Comparison of ENCODE assay signal across 8 cellular contexts in the genomic region with DNA sequence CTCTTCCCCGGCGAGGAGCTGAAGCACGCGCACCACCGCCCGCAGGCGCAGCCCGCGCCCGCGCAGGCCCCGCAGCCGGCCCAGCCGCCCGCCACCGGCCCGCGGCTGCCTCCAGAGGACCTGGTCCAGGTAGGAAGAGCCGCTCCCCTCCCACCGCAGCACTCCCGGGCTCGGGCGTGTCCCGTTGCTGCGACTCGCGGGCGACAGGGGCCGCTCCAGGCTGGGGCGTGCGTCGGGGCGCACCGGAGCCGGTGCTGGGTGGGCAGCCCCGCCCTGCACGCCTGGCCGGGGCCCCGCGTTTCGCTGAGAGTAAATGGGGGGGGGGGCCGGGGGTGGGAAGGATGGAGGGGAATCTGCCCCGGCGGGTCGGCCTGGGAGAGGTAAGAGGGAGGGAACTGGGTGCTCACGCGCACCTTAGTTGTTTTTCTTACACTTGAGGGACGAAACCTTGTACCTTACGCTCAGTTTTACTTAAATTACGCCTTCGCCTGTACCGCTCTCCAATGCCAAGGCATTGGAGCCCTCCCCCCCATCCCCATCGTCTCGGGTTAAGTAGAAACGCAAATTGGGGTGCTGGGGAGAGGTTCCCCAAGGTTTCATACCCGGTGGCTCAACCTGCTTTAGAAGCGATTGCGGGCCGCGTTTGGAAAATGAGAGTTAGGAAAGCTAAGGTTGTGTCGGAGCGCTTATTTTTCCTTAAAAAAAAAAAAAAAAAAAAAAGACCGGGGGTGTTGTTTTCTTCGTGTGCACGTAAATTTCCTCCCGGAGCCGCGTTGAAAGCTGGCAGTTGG. TPM values are rescaled to one million over a fixed set of nuclear protein-coding genes. Genes with fewer than 3 reads are reported as not detected.
A peak's percentile ranks its signal among the peaks of the same experiment; 100 is the strongest.
DNase-seq lines count a peak whose midpoint lies in the region; ATAC-seq, FAIRE-seq and TF ChIP-seq lines count a peak whose summit lies in the region.

No MANE protein-coding gene starts in this region.

- H3K4me1 Mint-ChIP-seq in CD4-positive, alpha-beta T cell (ENCODE audit: low read depth) = peaks cover 22% of the 10 kb centered on the region
- peaks cover 24% of the 10 kb centered on the region for H3K4me1 Mint-ChIP-seq in astrocyte (ENCODE audit: low read depth, unreplicated experiment)

- ATAC-seq in CD4-positive, alpha-beta T cell (ENCODE audit: poor library complexity) = peak; percentile 24
- peak; percentile 24 for ATAC-seq in GM19328 (IDR thresholded peaks at IDR 0.05; ENCODE audit: unreplicated experiment)
- peak; percentile 27 for ATAC-seq in HG03342 (IDR thresholded peaks at IDR 0.05; ENCODE audit: unreplicated experiment)

- peaks cover 21% of the 10 kb centered on the region for H3K4me1 ChIP-seq in SJSA1 (replicated peaks)
- peaks cover 22% of the 10 kb centered on the region for H3K4me1 ChIP-seq in astrocyte (ENCODE audit: insufficient read depth, low read length)
- H3K4me1 ChIP-seq in iPS-15b (ENCODE audit: control insufficient read depth, insufficient read depth, low read length) = peaks cover 27% of the 10 kb centered on the region

- peaks cover 8% of the 10 kb centered on the region for H3K36me3 Mint-ChIP-seq in CD4-positive, alpha-beta T cell (ENCODE audit: low read depth)
- peaks cover 2% of the 10 kb centered on the region for H3K36me3 Mint-ChIP-seq in astrocyte (ENCODE audit: low read depth, unreplicated experiment)

- CTCF ChIA-PET in CD4-positive, alpha-beta T cell (lab: Charles Lee) = interaction anchor here (0.6 to 1.1 kb wide), 3 partner anchors 651 to 658 kb away, joined by 3 to 4 read pairs (median 3); no protein-coding TSS in a partner anchor

- no peaks in the 10 kb centered on the region for H3K9me3 ChIP-seq in CD4-positive, alpha-beta T cell (ENCODE audit: control insufficient read depth, low read length)
- H3K9me3 ChIP-seq in SJSA1 (replicated peaks) (no peaks in the 10 kb centered on the region), astrocyte (ENCODE audit: insufficient read depth, low read depth, low read length) (no peaks in the 10 kb centered on the region), iPS-15b (ENCODE audit: control insufficient read depth, insufficient read depth, low read length) (no peaks in the 10 kb centered on the region)

- H3K27me3 Mint-ChIP-seq in CD4-positive, alpha-beta T cell = peaks cover 30% of the 10 kb centered on the region
- H3K27me3 Mint-ChIP-seq in astrocyte (ENCODE audit: low read depth, unreplicated experiment) = no peaks in the 10 kb centered on the region

- H3K4me3 Mint-ChIP-seq in CD4-positive, alpha-beta T cell = peak overlapping the region; percentile 89
- peak overlapping the region; percentile 96 for H3K4me3 Mint-ChIP-seq in astrocyte (ENCODE audit: unreplicated experiment)

- POLR2A ChIA-PET in CD4-positive, alpha-beta T cell (lab: Charles Lee) = interaction anchor here (0.6 to 2.6 kb wide), 8 partner anchors 9 to 1074 kb away, joined by 3 to 13 read pairs (median 4); no protein-coding TSS in a partner anchor

- H4K20me1 ChIP-seq in astrocyte (ENCODE audit: insufficient read depth, low read length) = peaks cover 13% of the 10 kb centered on the region

- peaks cover 24% of the 10 kb centered on the region for H3K27me3 ChIP-seq in CD4-positive, alpha-beta T cell (ENCODE audit: control insufficient read depth, insufficient read depth, low read length)
- H3K27me3 ChIP-seq in SJSA1 (replicated peaks) (0 out of 2 replicates have a peak, but pooled peaks cover 4% of the 10 kb centered on the region), astrocyte (ENCODE audit: insufficient read depth, low read length) (no peaks in the 10 kb centered on the region), iPS-15b (ENCODE audit: control insufficient read depth, insufficient read depth, low read length) (peaks cover 53% of the 10 kb centered on the region)

- no peak for TF ChIP-seq CTCF in CD4-positive, alpha-beta T cell (IDR thresholded peaks at IDR 0.05)
- TF ChIP-seq CTCF in astrocyte (IDR thresholded peaks at IDR 0.05; ENCODE audit: insufficient read depth, low read depth, low read length) = no peak

- peak overlapping the region; percentile 58 for H2AFZ ChIP-seq in astrocyte (ENCODE audit: low read depth, low read length)

- DNase-seq in CD4-positive, alpha-beta T cell = peak; percentile 3 to 64 (median 36)
- DNase-seq in SJSA1 (ENCODE audit: low read depth in 1 of 2, low spot score in 2 of 2) (peak; percentile 2 to 47), astrocyte (ENCODE audit: low read depth) (no peak), kidney glomerular epithelial cell (lab: John Stamatoyannopoulos, UW) (no peak)
- peak; percentile 38 for DNase-seq in stimulated activated CD4-positive, alpha-beta T cell treated with anti-CD3 and anti-CD28 coated beads, Interleukin-12 subunit alpha, Interleukin-12 subunit beta, amount 100 ng/mL, for 4 hours

- H3K27ac Mint-ChIP-seq in CD4-positive, alpha-beta T cell = peak overlapping the region; percentile 17
- H3K27ac Mint-ChIP-seq in astrocyte (ENCODE audit: unreplicated experiment) = peak overlapping the region; percentile 91

- FAIRE-seq in astrocyte (lab: Jason Lieb, UNC) = no peak

- H3K9me3 Mint-ChIP-seq in CD4-positive, alpha-beta T cell = no peaks in the 10 kb centered on the region
- no peaks in the 10 kb centered on the region for H3K9me3 Mint-ChIP-seq in astrocyte (ENCODE audit: unreplicated experiment)

- peak overlapping the region; percentile 90 for H3K4me3 ChIP-seq in SJSA1
- H3K4me3 ChIP-seq in astrocyte (ENCODE audit: insufficient read depth, low read depth, low read length) = peak overlapping the region; percentile 84
- H3K4me3 ChIP-seq in iPS-15b (ENCODE audit: low read depth, low read length) = peak overlapping the region; percentile 78

- H3K79me2 ChIP-seq in astrocyte (ENCODE audit: insufficient read depth, low read length) = peaks cover 25% of the 10 kb centered on the region

- intact Hi-C loops in CD4-positive, alpha-beta T cell (cut with DNase I, micrococcal nuclease) = loop anchor here (2.0 to 10.0 kb wide), 4 partner anchors 455 to 653 kb away; no protein-coding TSS in a partner anchor

- H3K9ac ChIP-seq in astrocyte (ENCODE audit: low read length) = peak overlapping the region; percentile 78
- no peak overlapping the region for H3K9ac ChIP-seq in iPS-15b (ENCODE audit: low read depth, low read length)

- H3K27ac ChIP-seq in CD4-positive, alpha-beta T cell (ENCODE audit: low read depth, low read length) = no peak overlapping the region
- no peak overlapping the region for H3K27ac ChIP-seq in SJSA1
- H3K27ac ChIP-seq in astrocyte (ENCODE audit: low read depth, low read length) = peak overlapping the region; percentile 68

- peak overlapping the region; percentile 86 for H3K4me2 ChIP-seq in astrocyte (ENCODE audit: low read length)

- H3K36me3 ChIP-seq in SJSA1 (peaks cover 12% of the 10 kb centered on the region), astrocyte (ENCODE audit: insufficient read depth, low read length) (peaks cover 12% of the 10 kb centered on the region), iPS-15b (ENCODE audit: control insufficient read depth, insufficient read depth, low read length) (no peaks in the 10 kb centered on the region)

RNA-seq across cellular contexts. Expression of gene KLF5, which starts 0.8 kb away (rescaled TPM):
- total RNA-seq in CD4-positive, alpha-beta T cell = 10 to 100 TPM; 10.8 to 12.3 TPM
- 4.2 and 5.3 TPM in 2 replicates for total RNA-seq in SJSA1 (2014; rRNA removed; shearing (Covaris generic))
- total RNA-seq in astrocyte = 13.8 and 21.4 TPM in 2 replicates

Comparison
In these comparisons a context has a peak if more than half of its experiments do, and no peak if none do; other contexts are left out.
1. DNase-seq: peak in CD4-positive, alpha-beta T cell (10 of 10), SJSA1 (2 of 2) and stimulated activated CD4-positive, alpha-beta T cell treated with anti-CD3 and anti-CD28 coated beads, Interleukin-12 subunit alpha, Interleukin-12 subunit beta, amount 100 ng/mL, for 4 hours (single experiment); none in astrocyte (single experiment) and kidney glomerular epithelial cell (single experiment).
2. Peak in every context shown above with its lines, with median percentiles within 50 percentile points of each other: ATAC-seq and H3K4me3 ChIP-seq.